In genomic region chr7:134886353-134887057, GRCh38 we compare ENCODE assay signal across 9 cellular contexts.
DNase-seq lines count a peak whose midpoint lies in the region; ATAC-seq, FAIRE-seq and TF ChIP-seq lines count a peak whose summit lies in the region.
"Had no signal": no experiment of that assay in that cellular context is flagged by ENCODE, and none has a peak within 500 bp of the region (broad histone marks: within the 10 kb centered on the region; RNA-seq: fewer than 3 reads in every experiment).

No MANE protein-coding gene starts in this region.

- WGBS in esophagus squamous epithelium, 2 donors, result 29 to 43% methylated on average over 7 to 8 of the region's 8 CpGs

- H3K27me3 ChIP-seq in esophagus squamous epithelium, result no peaks in the 10 kb centered on the region

- TF ChIP-seq POLR2A in esophagus squamous epithelium (IDR thresholded peaks at IDR 0.05), result no peak
- no peak for TF ChIP-seq POLR2A in GM12891 (IDR thresholded peaks at IDR 0.05; ENCODE audit: low read depth, low read length)

- TF ChIP-seq CTCF in esophagus squamous epithelium (IDR thresholded peaks at IDR 0.05), result no peak

- FAIRE-seq in GM12891 (lab: Jason Lieb, UNC) (no peak), frontal cortex (lab: Jason Lieb, UNC) (no peak)

- peak overlapping the region; percentile 22 to 82 (median 74) for H3K27ac ChIP-seq in esophagus squamous epithelium
- H3K27ac ChIP-seq: KMS-11 had no signal

- no peaks in the 10 kb centered on the region for H3K9me3 ChIP-seq in esophagus squamous epithelium

- H3K4me1 ChIP-seq in esophagus squamous epithelium, result peaks cover 11 to 60% (median 29%) of the 10 kb centered on the region in 3 donors

- no peaks in the 10 kb centered on the region for H3K36me3 ChIP-seq in esophagus squamous epithelium

- ATAC-seq in HG03439 (IDR thresholded peaks at IDR 0.05; ENCODE audit: unreplicated experiment), result no peak

- intact Hi-C loops in esophagus squamous epithelium (cut with DNase I), result no loop called here
- intact Hi-C loops in posterior vena cava (cut with DNase I), result no loop called here

- H3K4me3 ChIP-seq in esophagus squamous epithelium, result peak overlapping the region in 1 of 4 donors; percentile 9

- peak; percentile 73 for DNase-seq in DMS153 (lab: John Stamatoyannopoulos, UW)
- DNase-seq in NCI-H226, result peak; percentile 73
- DNase-seq in esophagus squamous epithelium (lab: John Stamatoyannopoulos, UW), result no peak
- DNase-seq in posterior vena cava (ENCODE audit: low spot score), result peak; percentile 86
- no peak for DNase-seq in C1 segment of cervical spinal cord (lab: John Stamatoyannopoulos, UW)
- no peak for DNase-seq in GM12891 (ENCODE audit: insufficient read length, low spot score)
- no peak for DNase-seq in frontal cortex (ENCODE audit: low spot score in 2 of 2)

TF ChIP-seq in GM12891, 5 proteins besides CTCF, POLR2A, EP300 and RAD21:
- TF ChIP-seq PAX5 (IDR thresholded peaks at IDR 0.05; ENCODE audit: insufficient read depth, low read length, severe bottlenecking) (no peak), TAF1 (IDR thresholded peaks at IDR 0.05; ENCODE audit: low read depth, low read length) (no peak), POU2F2 (IDR thresholded peaks at IDR 0.05; ENCODE audit: low read depth, low read length) (no peak), SPI1 (IDR thresholded peaks at IDR 0.05; ENCODE audit: low read depth, low read length) (no peak), POLR2AphosphoS5 (IDR thresholded peaks at IDR 0.05; ENCODE audit: low read depth, low read length) (no peak)

Comparison
In these comparisons a context has a peak if more than half of its experiments do, and no peak if none do; other contexts are left out.
1. DNase-seq: peak in DMS153 (single experiment), NCI-H226 (single experiment) and posterior vena cava (single experiment); none in esophagus squamous epithelium (single experiment), C1 segment of cervical spinal cord (0 of 14), GM12891 (single experiment) and frontal cortex (0 of 2).